In the genomic region with DNA sequence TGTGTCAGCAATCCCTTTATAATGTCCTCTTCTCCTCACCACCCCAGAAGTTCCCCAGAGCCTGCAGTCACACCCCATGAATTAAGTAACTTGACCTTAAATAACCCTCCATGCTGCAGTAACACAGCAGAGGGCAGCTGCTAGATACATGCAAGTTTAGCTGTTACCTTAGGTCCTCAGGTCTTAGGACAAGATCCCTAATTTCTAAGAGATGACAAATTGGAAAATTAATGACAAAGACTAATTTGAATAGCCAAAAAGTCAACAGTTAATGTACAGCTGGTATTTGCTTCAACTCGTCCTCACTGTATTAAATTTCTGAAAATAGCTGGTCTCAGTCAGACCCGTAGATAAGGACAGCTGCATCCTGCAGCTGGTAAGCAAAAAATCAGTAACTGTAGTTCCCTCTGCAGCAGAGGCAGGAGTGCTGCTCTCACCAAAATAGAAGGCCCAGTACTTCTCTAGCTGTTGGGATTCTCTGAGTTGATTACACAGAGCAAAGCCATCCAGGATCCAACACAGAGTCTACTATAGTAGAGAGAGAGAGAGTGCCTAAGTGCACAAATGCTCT, we compare ENCODE assay signal across 8 cellular contexts.
DNase-seq lines count a peak whose midpoint lies in the region; ATAC-seq and TF ChIP-seq lines count a peak whose summit lies in the region.

No MANE protein-coding gene starts in this region.

- H3K4me2 ChIP-seq in neural progenitor cell: no peak overlapping the region

- TF ChIP-seq CTCF in neural progenitor cell (IDR thresholded peaks at IDR 0.05): no peak

- H3K9me3 Mint-ChIP-seq in neural progenitor cell: no peaks in the 10 kb centered on the region

- no peak overlapping the region for H2AFZ ChIP-seq in neural progenitor cell (replicated peaks)

- H3K36me3 Mint-ChIP-seq in neural progenitor cell: peaks cover 12% of the 10 kb centered on the region

- H3K4me3 ChIP-seq in muscle layer of colon (ENCODE audit: low read depth in 1 of 2, low read length in 2 of 2) (no peak overlapping the region), neural progenitor cell (no peak overlapping the region)

- H3K27me3 ChIP-seq in muscle layer of colon (ENCODE audit: control insufficient read depth in 1 of 2, insufficient read depth in 2 of 2, low read length in 2 of 2) (no peaks in the 10 kb centered on the region), neural progenitor cell (no peaks in the 10 kb centered on the region)

- ATAC-seq in GM21717 (IDR thresholded peaks at IDR 0.05; ENCODE audit: unreplicated experiment): peak; percentile 45

- no peak overlapping the region for H3K27ac Mint-ChIP-seq in neural progenitor cell

- H3K27me3 Mint-ChIP-seq in neural progenitor cell (ENCODE audit: insufficient read depth, low read depth): no peaks in the 10 kb centered on the region

- peaks cover 49% of the 10 kb centered on the region for H3K4me1 ChIP-seq in muscle layer of colon (ENCODE audit: insufficient read depth, low read length)
- H3K4me1 ChIP-seq in neural progenitor cell: peaks cover 4% of the 10 kb centered on the region

- H3K9me3 ChIP-seq in muscle layer of colon (ENCODE audit: low read length): no peaks in the 10 kb centered on the region
- H3K9me3 ChIP-seq in neural progenitor cell (ENCODE audit: low read depth): no peaks in the 10 kb centered on the region

- no peak overlapping the region for H3K9ac ChIP-seq in muscle layer of colon (ENCODE audit: low read length)
- H3K9ac ChIP-seq in neural progenitor cell: no peak overlapping the region

- peaks cover 40% of the 10 kb centered on the region for H3K4me1 Mint-ChIP-seq in neural progenitor cell

- DNase-seq in DMS79 treated with DMSO at 0.1 percent for 48 hours (lab: John Stamatoyannopoulos, UW): peak; percentile 38
- peak; percentile 74 to 83 for DNase-seq in Kasumi-1 (lab: John Stamatoyannopoulos, UW)
- peak; percentile 62 for DNase-seq in SKM-1 treated with dmso at 0.1 percent for 144 hours (lab: John Stamatoyannopoulos, UW; ENCODE audit: unreplicated experiment)
- DNase-seq in LoVo (ENCODE audit: low spot score): no peak
- DNase-seq in neural progenitor cell (ENCODE audit: low spot score): no peak
- no peak for DNase-seq in stimulated activated CD4-positive, alpha-beta T cell treated with anti-CD3 and anti-CD28 coated beads, Interleukin-4, amount 100 ng/mL, for 4 hours

- no peak overlapping the region for H3K4me3 Mint-ChIP-seq in neural progenitor cell

- H3K36me3 ChIP-seq in muscle layer of colon (ENCODE audit: insufficient read depth, low read length) (no peaks in the 10 kb centered on the region), neural progenitor cell (no peaks in the 10 kb centered on the region)

- no peaks in the 10 kb centered on the region for H3F3A ChIP-seq in neural progenitor cell (ENCODE audit: low read depth)

- peak overlapping the region; percentile 60 for H3K27ac ChIP-seq in muscle layer of colon (ENCODE audit: low read depth, low read length)
- H3K27ac ChIP-seq in neural progenitor cell: no peak overlapping the region

- no peaks in the 10 kb centered on the region for H4K20me1 ChIP-seq in neural progenitor cell (ENCODE audit: low read depth)

- H3K79me2 ChIP-seq in neural progenitor cell (ENCODE audit: low read depth): no peaks in the 10 kb centered on the region

Comparison
In these comparisons a context has a peak if more than half of its experiments do, and no peak if none do; other contexts are left out.
1. DNase-seq: peak in DMS79 treated with DMSO at 0.1 percent for 48 hours (single experiment), Kasumi-1 (2 of 2) and SKM-1 treated with dmso at 0.1 percent for 144 hours (single experiment); none in LoVo (single experiment), neural progenitor cell (single experiment) and stimulated activated CD4-positive, alpha-beta T cell treated with anti-CD3 and anti-CD28 coated beads, Interleukin-4, amount 100 ng/mL, for 4 hours (0 of 2).